18 cellular contexts compared by ENCODE assay signal in genomic region chr13:93224545-93224944, GRCh38. TPM values are rescaled to one million over a fixed set of nuclear protein-coding genes. Genes with fewer than 3 reads are reported as not detected.
DNase-seq lines count a peak whose midpoint lies in the region; ATAC-seq and TF ChIP-seq lines count a peak whose summit lies in the region.
"Had no signal": no experiment of that assay in that cellular context is flagged by ENCODE, and none has a peak within 500 bp of the region (broad histone marks: within the 10 kb centered on the region; RNA-seq: fewer than 3 reads in every experiment).

No MANE protein-coding gene starts in this region.

- H3K36me3 ChIP-seq in HUES6 (ENCODE audit: control insufficient read depth, insufficient read depth, low read length) (no peaks in the 10 kb centered on the region), endodermal cell (ENCODE audit: control insufficient read depth, insufficient read depth, low read length) (peaks cover 27% of the 10 kb centered on the region), right lobe of liver (no peaks in the 10 kb centered on the region)
- H3K36me3 ChIP-seq: pancreas, tibial nerve had no signal

- ATAC-seq in right lobe of liver (peak; percentile 51 to 71 (median 58)), right cardiac atrium (no peak), HG02885 (IDR thresholded peaks at IDR 0.05; ENCODE audit: poor library complexity, unreplicated experiment) (no peak)
- ATAC-seq: activated CD4-positive, alpha-beta T cell treated with anti-CD3 and anti-CD28 coated beads for 36 hours; GM12878; pancreas; T-cell had no signal

- H3K9me3 ChIP-seq in HUES6 (ENCODE audit: control insufficient read depth, insufficient read depth, low read depth, low read length) (no peaks in the 10 kb centered on the region), endodermal cell (ENCODE audit: control insufficient read depth, low read length) (no peaks in the 10 kb centered on the region), right lobe of liver (no peaks in the 10 kb centered on the region), right cardiac atrium (ENCODE audit: control insufficient read depth, low read length) (no peaks in the 10 kb centered on the region)
- H3K9me3 ChIP-seq: pancreas, tibial nerve had no signal

- peak overlapping the region; percentile 39 for H3K9ac ChIP-seq in HUES6 (ENCODE audit: low read length)
- H3K9ac ChIP-seq in endodermal cell (ENCODE audit: extremely low read depth, low read length, poor library complexity, severe bottlenecking) = peak overlapping the region; percentile 44

- no peak for TF ChIP-seq CTCF in endodermal cell (conservative IDR thresholded peaks at IDR 0.05)
- TF ChIP-seq CTCF in right lobe of liver (IDR thresholded peaks at IDR 0.05) = no peak
- TF ChIP-seq CTCF in lower leg skin (IDR thresholded peaks at IDR 0.05) = peak in 1 of 3 donors; percentile 100

- no peaks in the 10 kb centered on the region for H3K27me3 Mint-ChIP-seq in endodermal cell (ENCODE audit: insufficient read depth)

- H3K27me3 ChIP-seq in HUES6 (ENCODE audit: control insufficient read depth, insufficient read depth, low read length) = no peaks in the 10 kb centered on the region
- H3K27me3 ChIP-seq in endodermal cell (ENCODE audit: control insufficient read depth, insufficient read depth, low read length, poor library complexity, severe bottlenecking) = no peaks in the 10 kb centered on the region
- H3K27me3 ChIP-seq in right lobe of liver = no peaks in the 10 kb centered on the region
- no peaks in the 10 kb centered on the region for H3K27me3 ChIP-seq in right cardiac atrium (ENCODE audit: control insufficient read depth, insufficient read depth)

- no CpG with 5 or more reads among the region's 1 CpG for WGBS in endodermal cell (ENCODE audit: insufficient coverage in 1 of 2, insufficient read length in 1 of 2), 2 experiments
- 6% methylated on average over 1 of the region's 1 CpG for WGBS in right lobe of liver (ENCODE audit: insufficient coverage, low coverage, low lambda C conversion rate, missing lambda C conversion rate)
- 89 to 97% methylated on average over 1 of the region's 1 CpG for WGBS in lower leg skin, 2 donors
- 81% methylated on average over 1 of the region's 1 CpG for WGBS in right cardiac atrium

- H3K4me1 Mint-ChIP-seq in endodermal cell = peaks cover 42% of the 10 kb centered on the region

- peaks cover 4% of the 10 kb centered on the region for H3K9me3 Mint-ChIP-seq in endodermal cell
- H3K9me3 Mint-ChIP-seq: T-cell had no signal

- peak overlapping the region; percentile 93 for H3K27ac Mint-ChIP-seq in endodermal cell
- H3K27ac Mint-ChIP-seq: activated CD4-positive, alpha-beta T cell treated with anti-CD3 and anti-CD28 coated beads for 36 hours; T-cell had no signal

- H3K4me3 ChIP-seq in HUES6 (ENCODE audit: low read depth, low read length) (peak overlapping the region; percentile 15), endodermal cell (ENCODE audit: low read length) (peak overlapping the region; percentile 99), right lobe of liver (no peak overlapping the region), lower leg skin (ENCODE audit: low read depth, poor library complexity, severe bottlenecking) (no peak overlapping the region), right cardiac atrium (ENCODE audit: low read length) (no peak overlapping the region)
- H3K4me3 ChIP-seq: GM12878, pancreas, tibial nerve had no signal

- TF ChIP-seq POLR2A in right lobe of liver (IDR thresholded peaks at IDR 0.05) (no peak), lower leg skin (IDR thresholded peaks at IDR 0.05) (no peak)

- DNase-seq in AG08396 (ENCODE audit: low spot score) = peak; percentile 30
- DNase-seq in endodermal cell = peak; percentile 86
- peak in 1 of 3 donors; percentile 70 for DNase-seq in right lobe of liver
- DNase-seq in cerebellar cortex (ENCODE audit: low spot score) = no peak
- DNase-seq in lower leg skin (ENCODE audit: low spot score in 2 of 2) = no peak
- no peak for DNase-seq in right cardiac atrium
- DNase-seq: activated CD4-positive, alpha-beta T cell treated with anti-CD3 and anti-CD28 coated beads for 36 hours; activated T-cell treated with anti-CD3 and anti-CD28 coated beads, Interleukin-2, amount 50 U/mL, for 1 hour; amniotic stem cell; DMS 273 treated with DMSO at 0.1 percent for 48 hours; MV-4-11; pancreas; T-cell had no signal

- H3K4me3 Mint-ChIP-seq in endodermal cell = no peak overlapping the region
- H3K4me3 Mint-ChIP-seq: activated CD4-positive, alpha-beta T cell treated with anti-CD3 and anti-CD28 coated beads for 36 hours; T-cell had no signal

- H3K4me1 ChIP-seq in HUES6 (ENCODE audit: control insufficient read depth, insufficient read depth, low read length) = peaks cover 45% of the 10 kb centered on the region
- peaks cover 6% of the 10 kb centered on the region for H3K4me1 ChIP-seq in endodermal cell (ENCODE audit: control insufficient read depth, insufficient read depth, low read length)
- peaks cover 0 to 17% (median 3%) of the 10 kb centered on the region in 4 donors for H3K4me1 ChIP-seq in right lobe of liver
- no peaks in the 10 kb centered on the region for H3K4me1 ChIP-seq in right cardiac atrium (ENCODE audit: control insufficient read depth, insufficient read depth, low read length)
- H3K4me1 ChIP-seq: pancreas had no signal

- intact Hi-C loops in right lobe of liver (cut with DNase I) (no loop called here), lower leg skin (cut with DNase I; ENCODE audit: low total_unique reads) (no loop called here), right cardiac atrium (cut with DNase I) (loop anchor here in 1 of 4 donors (10.0 kb wide), 1 partner anchor 540 kb away; no protein-coding TSS in a partner anchor)

- H3K27ac ChIP-seq in HUES6 (ENCODE audit: low read depth, low read length) (peak overlapping the region; percentile 85; the same call in 1 of the 2 replicates), endodermal cell (ENCODE audit: low read depth, low read length) (peak overlapping the region; percentile 3), right lobe of liver (peak overlapping the region in 2 of 3 donors; percentile 95 to 99), right cardiac atrium (ENCODE audit: low read length) (no peak overlapping the region)
- H3K27ac ChIP-seq: pancreas, tibial nerve had no signal

- peaks cover 5% of the 10 kb centered on the region for H3K36me3 Mint-ChIP-seq in endodermal cell (ENCODE audit: low read depth)
- H3K36me3 Mint-ChIP-seq: T-cell had no signal

RNA-seq across cellular contexts. Expression of gene GPC6, which starts 2.1 kb away (rescaled TPM):
- total RNA-seq in endodermal cell (10 to 100 TPM; 69.6 to 80.4 TPM), right lobe of liver (10 to 100 TPM; 18.6 to 30.1 (median 20.2) TPM), lower leg skin (1 to 10 TPM; 1.4 to 5.2 (median 2.5) TPM), right cardiac atrium (10 to 100 TPM in 1 of 4 donors, 1 to 10 TPM in 3; 3.1 to 11.0 (median 5.9) TPM)
- polyA plus RNA-seq in endodermal cell (2013, experiment 1 of 2) = 33.2 TPM
- 36.2 TPM for polyA plus RNA-seq in endodermal cell (2013, experiment 2 of 2)
- 1.5 TPM for polyA plus RNA-seq in right cardiac atrium
- total RNA-seq: activated CD4-positive, alpha-beta T cell treated with anti-CD3 and anti-CD28 coated beads for 36 hours; GM12878; OCI-LY7 had no signal

Comparison
In these comparisons a context has a peak if more than half of its experiments do, and no peak if none do; other contexts are left out.
1. DNase-seq: peak in AG08396 (single experiment) and endodermal cell (single experiment); none in cerebellar cortex (single experiment), lower leg skin (0 of 2) and right cardiac atrium (0 of 3).
2. H3K4me3 ChIP-seq: peak in HUES6 (single experiment) and endodermal cell (single experiment); none in right lobe of liver (0 of 3), lower leg skin (single experiment) and right cardiac atrium (single experiment).
3. ATAC-seq: peak in right lobe of liver (4 of 4); none in right cardiac atrium (0 of 2) and HG02885 (single experiment).